Comparison of ENCODE assay signal across 39 cellular contexts in genomic region chr19:8846819-8847218, GRCh38. TPM values are rescaled to one million over a fixed set of nuclear protein-coding genes. Genes with fewer than 3 reads are reported as not detected.
"Had no signal": no experiment of that assay in that cellular context is flagged by ENCODE, and none has a peak within 500 bp of the region (broad histone marks: within the 10 kb centered on the region; RNA-seq: fewer than 3 reads in every experiment).

No MANE protein-coding gene starts in this region.

- H3K4me3 ChIP-seq: MG63 had no signal

- H3K4me2 ChIP-seq: KMS-11 had no signal

- H3K36me3 ChIP-seq: MG63 had no signal

- H3K27ac ChIP-seq: KMS-11 had no signal

- DNase-seq: Karpas-422, Kasumi-1, MG63, MM.1S, MV-4-11, NCI-H1048, NCI-H1092, NCI-H1092 treated with DMSO at 0.1 percent for 48 hours, NCI-H1105, NCI-H1105 treated with DMSO at 0.1 percent for 48 hours, NCI-H1417, NCI-H1417 treated with DMSO at 0.1 percent for 48 hours, NCI-H1436, NCI-H1436 treated with DMSO at 0.1 percent for 48 hours, NCI-H146, NCI-H1694, NCI-H1694 treated with DMSO at 0.1 percent for 48 hours, NCI-H187, NCI-H187 treated with DMSO at 0.1 percent for 48 hours, NCI-H1930, NCI-H2029, NCI-H2029 treated with DMSO at 0.1 percent for 48 hours, NCI-H2081, NCI-H2081 treated with DMSO at 0.1 percent for 48 hours, NCI-H2107, NCI-H2171, NCI-H2171 treated with DMSO at 0.1 percent for 48 hours, NCI-H2227 treated with DMSO at 0.1 percent for 48 hours, NCI-H226, NCI-H345, NCI-H446, NCI-H446 treated with DMSO at 0.1 percent for 48 hours, NCI-H510A, NCI-H510A treated with DMSO at 0.1 percent for 48 hours had no signal

RNA-seq across cellular contexts. Expression of gene MBD3L1, which starts 14.6 kb away (rescaled TPM):
- total RNA-seq: LHCN-M2, M059J, MCF 10A, NCI-H460 had no signal
